In the genomic region with DNA sequence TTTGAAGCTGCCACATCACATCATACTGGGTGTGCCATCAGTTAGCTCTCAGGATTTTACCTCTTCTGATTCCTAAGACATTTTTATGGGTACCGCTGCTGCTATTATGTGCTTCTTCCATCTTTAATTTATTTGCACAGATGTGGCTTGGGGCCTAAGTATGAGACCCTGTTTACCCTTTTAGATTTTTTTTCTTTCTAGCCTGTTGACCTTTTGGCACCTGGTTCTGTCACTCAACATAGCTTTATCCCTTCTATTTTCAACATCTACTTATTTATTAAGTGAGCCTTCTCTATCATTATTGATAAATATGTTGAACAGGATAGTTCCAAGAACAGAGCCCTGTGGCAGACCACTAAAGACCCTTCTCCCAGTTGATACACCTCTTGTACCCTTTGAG, we compare ENCODE assay signal across 28 cellular contexts. TPM values are rescaled to one million over a fixed set of nuclear protein-coding genes. Genes with fewer than 3 reads are reported as not detected.
DNase-seq lines count a peak whose midpoint lies in the region; ATAC-seq and TF ChIP-seq lines count a peak whose summit lies in the region.
"Had no signal": no experiment of that assay in that cellular context is flagged by ENCODE, and none has a peak within 500 bp of the region (broad histone marks: within the 10 kb centered on the region; RNA-seq: fewer than 3 reads in every experiment).

No MANE protein-coding gene starts in this region.

- peaks cover 98 to 100% (median 100%) of the 10 kb centered on the region in 11 experiments for H4K20me1 ChIP-seq in BLaER1 treated with 17β-estradiol and CSF1 and Interleukin-3, amounts not matched to agents 10 nM and 100 nM

- H3K27ac ChIP-seq in BLaER1 treated with 17β-estradiol and CSF1 and Interleukin-3, amounts not matched to agents 10 nM and 100 nM = no peak overlapping the region; a peak in 1 of 22 replicates
- no peak overlapping the region for H3K27ac ChIP-seq in esophagus squamous epithelium
- H3K27ac ChIP-seq: GM23248 had no signal

- H3K4me1 ChIP-seq in BLaER1 treated with 17β-estradiol and CSF1 and Interleukin-3, amounts not matched to agents 10 nM and 100 nM = peaks cover 61 to 80% (median 68%) of the 10 kb centered on the region in 10 experiments
- peaks cover 13 to 19% (median 13%) of the 10 kb centered on the region in 3 donors for H3K4me1 ChIP-seq in esophagus squamous epithelium

- no peak for TF ChIP-seq CTCF in esophagus squamous epithelium (IDR thresholded peaks at IDR 0.05)

- peak overlapping the region; percentile 29 to 68 for H3K27ac Mint-ChIP-seq in effector memory CD8-positive, alpha-beta T cell
- peak overlapping the region; percentile 32 to 64 for H3K27ac Mint-ChIP-seq in natural killer cell treated with Interleukin-12 subunit alpha and Interleukin-12 subunit beta and Interleukin-15 and Interleukin-18, amount 100 ng/mL, for 72 hours
- H3K27ac Mint-ChIP-seq: H9, HFFc6 had no signal

- H3K9me3 ChIP-seq in BLaER1 treated with 17β-estradiol and CSF1 and Interleukin-3, amounts not matched to agents 10 nM and 100 nM (replicated peaks in 1 of 11) = no peaks in the 10 kb centered on the region
- H3K9me3 ChIP-seq in esophagus squamous epithelium = no peaks in the 10 kb centered on the region
- H3K9me3 ChIP-seq: SK-N-SH had no signal

- H3K4me3 Mint-ChIP-seq in effector memory CD8-positive, alpha-beta T cell = no peak overlapping the region
- no peak overlapping the region for H3K4me3 Mint-ChIP-seq in natural killer cell treated with Interleukin-12 subunit alpha and Interleukin-12 subunit beta and Interleukin-15 and Interleukin-18, amount 100 ng/mL, for 72 hours
- H3K4me3 Mint-ChIP-seq: H9, HFFc6 had no signal

- DNase-seq in LHCN-M2 (ENCODE audit: low read depth) = peak; percentile 35
- DNase-seq in effector memory CD8-positive, alpha-beta T cell = no peak
- DNase-seq in natural killer cell treated with Interleukin-12 subunit alpha and Interleukin-12 subunit beta and Interleukin-15 and Interleukin-18, amount 100 ng/mL, for 72 hours (ENCODE audit: low spot score) = no peak
- no peak for DNase-seq in activated CD4-positive, CD25-positive, alpha-beta regulatory T cell (lab: John Stamatoyannopoulos, UW)
- DNase-seq in head of caudate nucleus = no peak
- no peak for DNase-seq in esophagus squamous epithelium (lab: John Stamatoyannopoulos, UW)
- DNase-seq: 8988T; COR-L47; DMS 273 treated with DMSO at 0.1 percent for 48 hours; DMS79 treated with DMSO at 0.1 percent for 48 hours; GM23248; H9; HFFc6; Karpas-422; MM.1S; NCI-H1048; NCI-H1417 treated with DMSO at 0.1 percent for 48 hours; NCI-H187; NCI-H2107; NCI-H2227 treated with DMSO at 0.1 percent for 48 hours; NCI-H510A treated with DMSO at 0.1 percent for 48 hours; NCI-H748 treated with DMSO at 0.1 percent for 48 hours; NK-92 treated with Interleukin-12 subunit alpha and Interleukin-12 subunit beta, amount 100 ng/mL, for 24 hours; SIG-M5; SK-N-SH had no signal

- H3K4me1 Mint-ChIP-seq in effector memory CD8-positive, alpha-beta T cell (ENCODE audit: low read depth in 2 of 2) = peaks cover 45 to 47% of the 10 kb centered on the region in 2 donors
- peaks cover 56 to 73% of the 10 kb centered on the region in 2 donors for H3K4me1 Mint-ChIP-seq in natural killer cell treated with Interleukin-12 subunit alpha and Interleukin-12 subunit beta and Interleukin-15 and Interleukin-18, amount 100 ng/mL, for 72 hours (ENCODE audit: low read depth in 2 of 2)

- peaks cover 4% of the 10 kb centered on the region for H3K36me3 Mint-ChIP-seq in effector memory CD8-positive, alpha-beta T cell (ENCODE audit: insufficient read depth)
- no peaks in the 10 kb centered on the region for H3K36me3 Mint-ChIP-seq in natural killer cell treated with Interleukin-12 subunit alpha and Interleukin-12 subunit beta and Interleukin-15 and Interleukin-18, amount 100 ng/mL, for 72 hours

- intact Hi-C loops in head of caudate nucleus (cut with DNase I) (no loop called here), esophagus squamous epithelium (cut with DNase I) (no loop called here)

- no peak for TF ChIP-seq POLR2A in esophagus squamous epithelium (IDR thresholded peaks at IDR 0.05)

- no peak for ATAC-seq in effector memory CD8-positive, alpha-beta T cell (replicated peaks)
- ATAC-seq in natural killer cell treated with Interleukin-12 subunit alpha and Interleukin-12 subunit beta and Interleukin-15 and Interleukin-18, amount 100 ng/mL, for 72 hours = no peak
- no peak for ATAC-seq in GM21737 (IDR thresholded peaks at IDR 0.05; ENCODE audit: unreplicated experiment)
- ATAC-seq: Panc1 had no signal

- no peak overlapping the region for H3K9ac ChIP-seq in BLaER1 treated with 17β-estradiol and CSF1 and Interleukin-3, amounts not matched to agents 10 nM and 100 nM
- H3K9ac ChIP-seq: GM23248, SK-N-SH had no signal

- WGBS in esophagus squamous epithelium, 2 donors = 97 to 100% methylated on average over 1 of the region's 1 CpG

- H3K4me3 ChIP-seq in BLaER1 treated with 17β-estradiol and CSF1 and Interleukin-3, amounts not matched to agents 10 nM and 100 nM = no peak overlapping the region
- H3K4me3 ChIP-seq in esophagus squamous epithelium = no peak overlapping the region
- H3K4me3 ChIP-seq: GM23248 had no signal

- H3K4me2 ChIP-seq in BLaER1 treated with 17β-estradiol and CSF1 and Interleukin-3, amounts not matched to agents 10 nM and 100 nM = peak overlapping the region in 6 of 11 experiments; percentile 79 to 97 (median 90); a peak in 12 of 22 replicates
- H3K4me2 ChIP-seq: SK-N-SH had no signal

- H3K9me3 Mint-ChIP-seq in effector memory CD8-positive, alpha-beta T cell = no peaks in the 10 kb centered on the region
- peaks cover 3% of the 10 kb centered on the region for H3K9me3 Mint-ChIP-seq in natural killer cell treated with Interleukin-12 subunit alpha and Interleukin-12 subunit beta and Interleukin-15 and Interleukin-18, amount 100 ng/mL, for 72 hours
- H3K9me3 Mint-ChIP-seq: H9, HFFc6 had no signal

- H3K27me3 Mint-ChIP-seq in effector memory CD8-positive, alpha-beta T cell = no peaks in the 10 kb centered on the region
- H3K27me3 Mint-ChIP-seq in natural killer cell treated with Interleukin-12 subunit alpha and Interleukin-12 subunit beta and Interleukin-15 and Interleukin-18, amount 100 ng/mL, for 72 hours = no peaks in the 10 kb centered on the region

- H3K36me3 ChIP-seq in BLaER1 treated with 17β-estradiol and CSF1 and Interleukin-3, amounts not matched to agents 10 nM and 100 nM = peaks cover 23 to 63% (median 43%) of the 10 kb centered on the region in 11 experiments
- H3K36me3 ChIP-seq in esophagus squamous epithelium = peaks cover 0 to 15% (median 6%) of the 10 kb centered on the region in 3 donors

- no peaks in the 10 kb centered on the region for H3K27me3 ChIP-seq in BLaER1 treated with 17β-estradiol and CSF1 and Interleukin-3, amounts not matched to agents 10 nM and 100 nM
- no peaks in the 10 kb centered on the region for H3K27me3 ChIP-seq in esophagus squamous epithelium

RNA-seq across cellular contexts. Expression of a gene that starts 57.0 kb away (rescaled TPM):
- total RNA-seq in LHCN-M2 (2014; rRNA removed) = 2.9 and 3.7 TPM in 2 replicates
- polyA plus RNA-seq in LHCN-M2 (2012) = 1.2 TPM
- 10 to 100 TPM; 29.3 to 70.3 TPM for total RNA-seq in natural killer cell treated with Interleukin-12 subunit alpha and Interleukin-12 subunit beta and Interleukin-15 and Interleukin-18, amount 100 ng/mL, for 72 hours
- total RNA-seq in esophagus squamous epithelium = 10 to 100 TPM in 3 of 4 donors, 1 to 10 TPM in 1; 6.6 to 20.2 (median 16.2) TPM
